Comparison of ENCODE assay signal across 10 cellular contexts in genomic region chr17:48022906-48023305, GRCh38. TPM values are rescaled to one million over a fixed set of nuclear protein-coding genes. Genes with fewer than 3 reads are reported as not detected.
DNase-seq lines count a peak whose midpoint lies in the region; ATAC-seq and TF ChIP-seq lines count a peak whose summit lies in the region.
"Had no signal": no experiment of that assay in that cellular context is flagged by ENCODE, and none has a peak within 500 bp of the region (broad histone marks: within the 10 kb centered on the region; RNA-seq: fewer than 3 reads in every experiment).

No MANE protein-coding gene starts in this region.

- H3K4me3 ChIP-seq in OCI-LY3 (ENCODE audit: low read length), result peak overlapping the region; percentile 82
- no peak overlapping the region for H3K4me3 ChIP-seq in hepatocyte
- H3K4me3 ChIP-seq in smooth muscle cell, result no peak overlapping the region
- H3K4me3 ChIP-seq in left lung, result peak overlapping the region in 1 of 2 donors; percentile 41

- no peak for TF ChIP-seq POLR2A in erythroblast (IDR thresholded peaks at IDR 0.05; ENCODE audit: low read length)

- peaks cover 24% of the 10 kb centered on the region for H3K4me1 ChIP-seq in OCI-LY3 (ENCODE audit: low read length)
- peaks cover 31% of the 10 kb centered on the region for H3K4me1 ChIP-seq in hepatocyte (ENCODE audit: insufficient read depth)
- peaks cover 29% of the 10 kb centered on the region for H3K4me1 ChIP-seq in smooth muscle cell (ENCODE audit: low read depth)
- H3K4me1 ChIP-seq in left lung, result peaks cover 14 to 64% of the 10 kb centered on the region in 2 donors

- H3K36me3 Mint-ChIP-seq in activated CD8-positive, alpha-beta T cell treated with anti-CD3 and anti-CD28 coated beads for 36 hours (ENCODE audit: low read depth), result no peaks in the 10 kb centered on the region
- H3K36me3 Mint-ChIP-seq in activated CD8-positive, alpha-beta T cell treated with anti-CD3 and anti-CD28 coated beads, Interleukin-2, amount 10 ng/mL, durations not matched to agents 7 days and 5 days (ENCODE audit: low read depth), result no peaks in the 10 kb centered on the region

- no peaks in the 10 kb centered on the region for H3K9me3 ChIP-seq in OCI-LY3 (ENCODE audit: insufficient read depth, low read length)
- H3K9me3 ChIP-seq in hepatocyte (ENCODE audit: low read depth), result no peaks in the 10 kb centered on the region
- no peaks in the 10 kb centered on the region for H3K9me3 ChIP-seq in smooth muscle cell (replicated peaks; ENCODE audit: low read depth)
- no peaks in the 10 kb centered on the region for H3K9me3 ChIP-seq in left lung

- H3K27ac ChIP-seq in OCI-LY3 (ENCODE audit: low read length) (no peak overlapping the region), hepatocyte (no peak overlapping the region), smooth muscle cell (ENCODE audit: low read depth) (no peak overlapping the region), left lung (no peak overlapping the region)

- H3K4me1 Mint-ChIP-seq in activated CD8-positive, alpha-beta T cell treated with anti-CD3 and anti-CD28 coated beads for 36 hours (ENCODE audit: low read depth), result peaks cover 28% of the 10 kb centered on the region
- H3K4me1 Mint-ChIP-seq in activated CD8-positive, alpha-beta T cell treated with anti-CD3 and anti-CD28 coated beads, Interleukin-2, amount 10 ng/mL, durations not matched to agents 7 days and 5 days (ENCODE audit: low read depth), result peaks cover 43% of the 10 kb centered on the region

- H4K20me1 ChIP-seq in OCI-LY3 (ENCODE audit: insufficient read depth, low read length), result no peaks in the 10 kb centered on the region
- H4K20me1 ChIP-seq in hepatocyte (ENCODE audit: insufficient read depth, poor library complexity, severe bottlenecking), result no peaks in the 10 kb centered on the region
- H4K20me1 ChIP-seq in smooth muscle cell (ENCODE audit: low read depth), result no peaks in the 10 kb centered on the region

- H3K79me2 ChIP-seq in OCI-LY3 (ENCODE audit: low read length), result no peaks in the 10 kb centered on the region
- H3K79me2 ChIP-seq in hepatocyte, result no peaks in the 10 kb centered on the region
- no peaks in the 10 kb centered on the region for H3K79me2 ChIP-seq in smooth muscle cell (ENCODE audit: low read depth)

- peaks cover 4% of the 10 kb centered on the region; the same call in 1 of the 2 replicates for H3K27me3 ChIP-seq in OCI-LY3 (ENCODE audit: low read depth, low read length)
- peaks cover 40% of the 10 kb centered on the region for H3K27me3 ChIP-seq in hepatocyte
- H3K27me3 ChIP-seq in smooth muscle cell (ENCODE audit: low read depth), result no peaks in the 10 kb centered on the region
- H3K27me3 ChIP-seq in left lung, result peaks cover 0 to 48% of the 10 kb centered on the region in 2 donors

- H3K9me2 ChIP-seq in hepatocyte (replicated peaks; ENCODE audit: insufficient read depth), result no peaks in the 10 kb centered on the region

- no peaks in the 10 kb centered on the region for H3K9me3 Mint-ChIP-seq in activated CD8-positive, alpha-beta T cell treated with anti-CD3 and anti-CD28 coated beads for 36 hours
- H3K9me3 Mint-ChIP-seq in activated CD8-positive, alpha-beta T cell treated with anti-CD3 and anti-CD28 coated beads, Interleukin-2, amount 10 ng/mL, durations not matched to agents 7 days and 5 days (ENCODE audit: insufficient read depth), result no peaks in the 10 kb centered on the region

- H3F3A ChIP-seq in smooth muscle cell (ENCODE audit: low read depth), result peaks cover 4% of the 10 kb centered on the region

- POLR2A ChIA-PET in activated CD8-positive, alpha-beta T cell treated with anti-CD3 and anti-CD28 coated beads for 36 hours (lab: Charles Lee), result no interaction called here
- POLR2A ChIA-PET in activated CD8-positive, alpha-beta T cell treated with anti-CD3 and anti-CD28 coated beads, Interleukin-2, amount 10 ng/mL, durations not matched to agents 7 days and 5 days (lab: Charles Lee), result no interaction called here

- no peak for DNase-seq in activated CD8-positive, alpha-beta T cell treated with anti-CD3 and anti-CD28 coated beads for 36 hours
- no peak for DNase-seq in activated CD8-positive, alpha-beta T cell treated with anti-CD3 and anti-CD28 coated beads, Interleukin-2, amount 10 ng/mL, durations not matched to agents 7 days and 5 days
- DNase-seq in hepatocyte (ENCODE audit: low spot score), result no peak
- DNase-seq in smooth muscle cell (lab: John Stamatoyannopoulos, UW; ENCODE audit: unreplicated experiment), result no peak
- DNase-seq in left lung, result no peak
- no peak for DNase-seq in kidney tubule cell (ENCODE audit: low spot score)
- DNase-seq in erythroblast (lab: John Stamatoyannopoulos, UW), result no peak
- DNase-seq: GF-D8, NCI-H2029 had no signal

- H3K4me3 Mint-ChIP-seq in activated CD8-positive, alpha-beta T cell treated with anti-CD3 and anti-CD28 coated beads for 36 hours, result peak overlapping the region; percentile 15
- H3K4me3 Mint-ChIP-seq in activated CD8-positive, alpha-beta T cell treated with anti-CD3 and anti-CD28 coated beads, Interleukin-2, amount 10 ng/mL, durations not matched to agents 7 days and 5 days, result no peak overlapping the region

- intact Hi-C loops in activated CD8-positive, alpha-beta T cell treated with anti-CD3 and anti-CD28 coated beads for 36 hours (cut with micrococcal nuclease), result no loop called here
- intact Hi-C loops in left lung (cut with DNase I), result loop anchor here (10.0 kb wide), 3 partner anchors 52 to 112 kb away; no protein-coding TSS in a partner anchor

- 42% methylated on average over 6 of the region's 6 CpGs for WGBS in hepatocyte (ENCODE audit: low lambda C conversion rate, missing lambda C conversion rate)
- WGBS in smooth muscle cell (ENCODE audit: low lambda C conversion rate), result 57% methylated on average over 6 of the region's 6 CpGs

- CTCF ChIA-PET in activated CD8-positive, alpha-beta T cell treated with anti-CD3 and anti-CD28 coated beads for 36 hours (lab: Charles Lee), result no interaction called here
- CTCF ChIA-PET in activated CD8-positive, alpha-beta T cell treated with anti-CD3 and anti-CD28 coated beads, Interleukin-2, amount 10 ng/mL, durations not matched to agents 7 days and 5 days (lab: Charles Lee), result interaction anchor here (2.8 kb wide), 1 partner anchor 74 kb away, joined by 15 read pairs; no protein-coding TSS in a partner anchor

- no peak for TF ChIP-seq CTCF in activated CD8-positive, alpha-beta T cell treated with anti-CD3 and anti-CD28 coated beads for 36 hours (IDR thresholded peaks at IDR 0.05)
- TF ChIP-seq CTCF in OCI-LY3 (IDR thresholded peaks at IDR 0.05; ENCODE audit: low read depth, low read length) (no peak), hepatocyte (IDR thresholded peaks at IDR 0.05; ENCODE audit: poor library complexity) (no peak), smooth muscle cell (IDR thresholded peaks at IDR 0.05; ENCODE audit: borderline replicate concordance, insufficient read depth, poor library complexity, severe bottlenecking) (no peak), left lung (IDR thresholded peaks at IDR 0.05) (no peak)

- peak overlapping the region; percentile 72 for H3K9ac ChIP-seq in OCI-LY3 (ENCODE audit: low read length)
- no peak overlapping the region for H3K9ac ChIP-seq in smooth muscle cell (ENCODE audit: low read depth)

- H3K27ac Mint-ChIP-seq in activated CD8-positive, alpha-beta T cell treated with anti-CD3 and anti-CD28 coated beads for 36 hours, result no peak overlapping the region
- H3K27ac Mint-ChIP-seq in activated CD8-positive, alpha-beta T cell treated with anti-CD3 and anti-CD28 coated beads, Interleukin-2, amount 10 ng/mL, durations not matched to agents 7 days and 5 days, result no peak overlapping the region

- H2AFZ ChIP-seq in OCI-LY3 (ENCODE audit: low read depth, low read length) (peak overlapping the region; percentile 66), hepatocyte (no peak overlapping the region), smooth muscle cell (ENCODE audit: low read depth) (no peak overlapping the region)

- H3K4me2 ChIP-seq in OCI-LY3 (ENCODE audit: low read length) (peak overlapping the region; percentile 98), hepatocyte (peak overlapping the region; percentile 85), smooth muscle cell (peak overlapping the region; percentile 94)

- ATAC-seq in activated CD8-positive, alpha-beta T cell treated with anti-CD3 and anti-CD28 coated beads for 36 hours, result no peak
- ATAC-seq in activated CD8-positive, alpha-beta T cell treated with anti-CD3 and anti-CD28 coated beads, Interleukin-2, amount 10 ng/mL, durations not matched to agents 7 days and 5 days, result no peak
- no peak for ATAC-seq in left lung

- H3K36me3 ChIP-seq in OCI-LY3 (replicated peaks; ENCODE audit: low read depth, low read length) (no peaks in the 10 kb centered on the region), hepatocyte (replicated peaks; ENCODE audit: insufficient read depth, low read depth) (no peaks in the 10 kb centered on the region), smooth muscle cell (ENCODE audit: low read depth) (no peaks in the 10 kb centered on the region), left lung (no peaks in the 10 kb centered on the region)

- peaks cover 27% of the 10 kb centered on the region for H3K27me3 Mint-ChIP-seq in activated CD8-positive, alpha-beta T cell treated with anti-CD3 and anti-CD28 coated beads for 36 hours
- H3K27me3 Mint-ChIP-seq in activated CD8-positive, alpha-beta T cell treated with anti-CD3 and anti-CD28 coated beads, Interleukin-2, amount 10 ng/mL, durations not matched to agents 7 days and 5 days (ENCODE audit: low read depth), result peaks cover 21% of the 10 kb centered on the region

RNA-seq across cellular contexts. Expression of gene COPZ2, which starts 14.7 kb away (rescaled TPM):
- total RNA-seq in activated CD8-positive, alpha-beta T cell treated with anti-CD3 and anti-CD28 coated beads for 36 hours, result 1 to 10 TPM; 4.3 to 4.6 TPM
- total RNA-seq in activated CD8-positive, alpha-beta T cell treated with anti-CD3 and anti-CD28 coated beads, Interleukin-2, amount 10 ng/mL, durations not matched to agents 7 days and 5 days, result 1 to 10 TPM; 5.1 to 5.5 TPM
- total RNA-seq in hepatocyte (36.0 and 40.7 TPM in 2 replicates), smooth muscle cell (70.6 and 91.8 TPM in 2 replicates), left lung (10 to 100 TPM; 25.9 to 48.6 TPM)
- polyA plus RNA-seq in hepatocyte (139 and 159 TPM in 2 replicates), smooth muscle cell (193 and 257 TPM in 2 replicates)

RNA-seq across cellular contexts. Expression of gene NFE2L1, which starts 25.3 kb away (rescaled TPM):
- total RNA-seq in activated CD8-positive, alpha-beta T cell treated with anti-CD3 and anti-CD28 coated beads for 36 hours, result 10 to 100 TPM; 88.3 to 90.3 TPM
- total RNA-seq in activated CD8-positive, alpha-beta T cell treated with anti-CD3 and anti-CD28 coated beads, Interleukin-2, amount 10 ng/mL, durations not matched to agents 7 days and 5 days, result 10 to 100 TPM; 44.1 to 50.7 TPM
- total RNA-seq in hepatocyte (82.0 and 86.4 TPM in 2 replicates), smooth muscle cell (101 and 103 TPM in 2 replicates), left lung (100 to 1,000 TPM; 165 to 173 TPM)
- polyA plus RNA-seq in hepatocyte (35.3 and 42.4 TPM in 2 replicates), smooth muscle cell (61.0 and 67.6 TPM in 2 replicates)

RNA-seq across cellular contexts. Expression of gene CDK5RAP3, which starts 52.0 kb away (rescaled TPM):
- total RNA-seq in activated CD8-positive, alpha-beta T cell treated with anti-CD3 and anti-CD28 coated beads for 36 hours, result 100 to 1,000 TPM; 161 to 171 TPM
- total RNA-seq in activated CD8-positive, alpha-beta T cell treated with anti-CD3 and anti-CD28 coated beads, Interleukin-2, amount 10 ng/mL, durations not matched to agents 7 days and 5 days, result 100 to 1,000 TPM; 186 to 196 TPM
- total RNA-seq in hepatocyte, result 88.9 and 124 TPM in 2 replicates
- polyA plus RNA-seq in hepatocyte, result 179 and 236 TPM in 2 replicates
- 79.6 and 85.6 TPM in 2 replicates for total RNA-seq in smooth muscle cell
- polyA plus RNA-seq in smooth muscle cell, result 119 and 121 TPM in 2 replicates
- 100 to 1,000 TPM; 144 to 149 TPM for total RNA-seq in left lung
